ENCODE assay signal across 21 cellular contexts in genomic region chr5:150329881-150330876, GRCh38. TPM values are rescaled to one million over a fixed set of nuclear protein-coding genes. Genes with fewer than 3 reads are reported as not detected.
DNase-seq lines count a peak whose midpoint lies in the region; ATAC-seq, FAIRE-seq and TF ChIP-seq lines count a peak whose summit lies in the region.
"Had no signal": no experiment of that assay in that cellular context is flagged by ENCODE, and none has a peak within 500 bp of the region (broad histone marks: within the 10 kb centered on the region; RNA-seq: fewer than 3 reads in every experiment).

No MANE protein-coding gene starts in this region.

- peak overlapping the region in 7 of 11 experiments; percentile 22 to 50 (median 34); a peak in 11 of 22 replicates for H3K4me2 ChIP-seq in BLaER1 treated with 17β-estradiol and CSF1 and Interleukin-3, amounts not matched to agents 10 nM and 100 nM

- TF ChIP-seq CTCF in kidney (IDR thresholded peaks at IDR 0.05; ENCODE audit: borderline replicate concordance, extremely low read depth, insufficient read depth) = no peak
- no peak for TF ChIP-seq CTCF in sigmoid colon (IDR thresholded peaks at IDR 0.05)
- no peak for TF ChIP-seq CTCF in lower lobe of right lung (IDR thresholded peaks at IDR 0.05)

- H3K4me1 ChIP-seq in BLaER1 treated with 17β-estradiol and CSF1 and Interleukin-3, amounts not matched to agents 10 nM and 100 nM = peaks cover 8 to 27% (median 20%) of the 10 kb centered on the region in 10 experiments; a peak in 17 of 20 replicates
- H3K4me1 ChIP-seq in kidney (ENCODE audit: control insufficient read depth in 1 of 2, insufficient read depth in 1 of 2, low read depth in 1 of 2, low read length in 2 of 2) (no peaks in the 10 kb centered on the region), sigmoid colon (no peaks in the 10 kb centered on the region), lower lobe of right lung (no peaks in the 10 kb centered on the region)

- no peak for FAIRE-seq in kidney (lab: Jason Lieb, UNC)
- FAIRE-seq: G401.6 had no signal

- no peaks in the 10 kb centered on the region for H3K27me3 ChIP-seq in BLaER1 treated with 17β-estradiol and CSF1 and Interleukin-3, amounts not matched to agents 10 nM and 100 nM
- H3K27me3 ChIP-seq in sigmoid colon = no peaks in the 10 kb centered on the region
- no peaks in the 10 kb centered on the region for H3K27me3 ChIP-seq in lower lobe of right lung (ENCODE audit: low read depth)

- no peak overlapping the region for H3K27ac ChIP-seq in BLaER1 treated with 17β-estradiol and CSF1 and Interleukin-3, amounts not matched to agents 10 nM and 100 nM
- no peak overlapping the region for H3K27ac ChIP-seq in kidney (ENCODE audit: low read depth in 2 of 2, low read length in 2 of 2)
- no peak overlapping the region for H3K27ac ChIP-seq in sigmoid colon
- no peak overlapping the region for H3K27ac ChIP-seq in lower lobe of right lung

- no peak for TF ChIP-seq EP300 in sigmoid colon (IDR thresholded peaks at IDR 0.05)

- peak; percentile 57 for DNase-seq in Jurkat, Clone E6-1 (ENCODE audit: low read depth, low spot score)
- DNase-seq in kidney (peak; percentile 51), sciatic nerve (ENCODE audit: low spot score) (no peak), sigmoid colon (no peak), left lobe of liver (ENCODE audit: low spot score) (no peak), lower lobe of right lung (no peak)
- DNase-seq: ACHN; CD4-positive, CD25-positive, alpha-beta regulatory T cell; COR-L47; DMS 273 treated with DMSO at 0.1 percent for 48 hours; KBM-7; NCI-H1417 treated with DMSO at 0.1 percent for 48 hours; NCI-H187 treated with DMSO at 0.1 percent for 48 hours; NCI-H226; NCI-H524; NCI-H82; SW 1271 had no signal

- WGBS in sigmoid colon, 2 donors = 85 to 89% methylated on average over 17 of the region's 17 CpGs

- no peaks in the 10 kb centered on the region for H3K9me3 ChIP-seq in BLaER1 treated with 17β-estradiol and CSF1 and Interleukin-3, amounts not matched to agents 10 nM and 100 nM (replicated peaks in 1 of 11)
- H3K9me3 ChIP-seq in kidney (ENCODE audit: control insufficient read depth in 1 of 2, low read length in 2 of 2) (no peaks in the 10 kb centered on the region), sigmoid colon (no peaks in the 10 kb centered on the region), lower lobe of right lung (no peaks in the 10 kb centered on the region)
- H3K9me3 ChIP-seq: HAP-1 had no signal

- no peak for TF ChIP-seq POLR2A in sigmoid colon (IDR thresholded peaks at IDR 0.05)

- H3K4me3 ChIP-seq in BLaER1 treated with 17β-estradiol and CSF1 and Interleukin-3, amounts not matched to agents 10 nM and 100 nM = no peak overlapping the region
- no peak overlapping the region for H3K4me3 ChIP-seq in Jurkat, Clone E6-1 (ENCODE audit: low read length)
- no peak overlapping the region for H3K4me3 ChIP-seq in kidney (ENCODE audit: low read length in 2 of 2)
- H3K4me3 ChIP-seq in sigmoid colon = no peak overlapping the region
- no peak overlapping the region for H3K4me3 ChIP-seq in lower lobe of right lung
- H3K4me3 ChIP-seq: HAP-1 had no signal

- peak; percentile 55 for ATAC-seq in sciatic nerve
- no peak for ATAC-seq in HG03039 (IDR thresholded peaks at IDR 0.05; ENCODE audit: unreplicated experiment)
- ATAC-seq in left lobe of liver = no peak
- no peak for ATAC-seq in lower lobe of right lung

- H3K9ac ChIP-seq in BLaER1 treated with 17β-estradiol and CSF1 and Interleukin-3, amounts not matched to agents 10 nM and 100 nM = no peak overlapping the region
- no peak overlapping the region for H3K9ac ChIP-seq in kidney (ENCODE audit: low read length in 2 of 2)

- intact Hi-C loops in kidney (cut with DNase I) (no loop called here), sciatic nerve (cut with DNase I) (no loop called here), sigmoid colon (cut with DNase I) (no loop called here), lower lobe of right lung (cut with DNase I) (no loop called here)

- no peaks in the 10 kb centered on the region for H3K36me3 ChIP-seq in BLaER1 treated with 17β-estradiol and CSF1 and Interleukin-3, amounts not matched to agents 10 nM and 100 nM
- H3K36me3 ChIP-seq in kidney (ENCODE audit: control insufficient read depth in 1 of 2, insufficient read depth in 2 of 2, low read length in 2 of 2) (no peaks in the 10 kb centered on the region), sigmoid colon (no peaks in the 10 kb centered on the region), lower lobe of right lung (no peaks in the 10 kb centered on the region)
- H3K36me3 ChIP-seq: HAP-1 had no signal

- H4K20me1 ChIP-seq in BLaER1 treated with 17β-estradiol and CSF1 and Interleukin-3, amounts not matched to agents 10 nM and 100 nM = no peaks in the 10 kb centered on the region

RNA-seq across cellular contexts. Expression of gene TCOF1, which starts 27.3 kb away (rescaled TPM):
- 94.9 TPM for polyA plus RNA-seq in Jurkat, Clone E6-1 (2012; ENCODE audit: insufficient read depth, insufficient read length)
- total RNA-seq in kidney = 23.5 TPM
- polyA plus RNA-seq in kidney (ENCODE audit: insufficient read depth, low read depth, low replicate concordance) = 12.2 TPM
- 30.0 TPM for total RNA-seq in sciatic nerve
- total RNA-seq in sigmoid colon = 10 to 100 TPM; 17.4 to 28.1 (median 23.6) TPM
- polyA plus RNA-seq in sigmoid colon = 10 to 100 TPM in 1 of 3 donors, 1 to 10 TPM in 2; 5.4 to 26.4 (median 6.2) TPM
- 9.9 TPM for total RNA-seq in left lobe of liver
- 27.1 TPM for total RNA-seq in lower lobe of right lung

RNA-seq across cellular contexts. Expression of gene ARSI, which starts 27.5 kb away (rescaled TPM):
- not detected for polyA plus RNA-seq in Jurkat, Clone E6-1 (2012; ENCODE audit: insufficient read depth, insufficient read length)
- 0.57 TPM for total RNA-seq in kidney
- 1.1 TPM for polyA plus RNA-seq in kidney (ENCODE audit: insufficient read depth, low read depth, low replicate concordance)
- 6.3 TPM for total RNA-seq in sciatic nerve
- 1 to 10 TPM; 1.4 to 3.3 (median 2.3) TPM for total RNA-seq in sigmoid colon
- under 1 TPM in 1 of 3 donors, not detected in 2; 0.63 TPM for polyA plus RNA-seq in sigmoid colon
- total RNA-seq in left lobe of liver = 0.43 TPM
- 3.5 TPM for total RNA-seq in lower lobe of right lung
- total RNA-seq: CD4-positive, CD25-positive, alpha-beta regulatory T cell had no signal
- polyA plus RNA-seq: CD4-positive, CD25-positive, alpha-beta regulatory T cell had no signal

RNA-seq across cellular contexts. Expression of gene CAMK2A, which starts 40.6 kb away (rescaled TPM):
- polyA plus RNA-seq in Jurkat, Clone E6-1 (2012; ENCODE audit: insufficient read depth, insufficient read length) = not detected
- total RNA-seq in kidney = 0.28 TPM
- polyA plus RNA-seq in kidney (ENCODE audit: insufficient read depth, low read depth, low replicate concordance) = 0.90 TPM
- total RNA-seq in sciatic nerve = 2.5 TPM
- total RNA-seq in sigmoid colon = 1 to 10 TPM in 2 of 4 donors, under 1 TPM in 2; 0.49 to 2.1 (median 1.2) TPM
- under 1 TPM in 2 of 3 donors, not detected in 1; 0.44 to 0.60 TPM for polyA plus RNA-seq in sigmoid colon
- total RNA-seq in left lobe of liver = not detected
- total RNA-seq in lower lobe of right lung = 1.3 TPM
- total RNA-seq: CD4-positive, CD25-positive, alpha-beta regulatory T cell had no signal
- polyA plus RNA-seq: CD4-positive, CD25-positive, alpha-beta regulatory T cell had no signal

Comparison
In these comparisons a context has a peak if more than half of its experiments do, and no peak if none do; other contexts are left out.
1. DNase-seq: peak in Jurkat, Clone E6-1 (single experiment) and kidney (single experiment); none in sciatic nerve (single experiment), sigmoid colon (single experiment), left lobe of liver (single experiment) and lower lobe of right lung (single experiment).